Comparison of ENCODE assay signal across 9 cellular contexts in genomic region chr18:69898241-69898861, GRCh38. TPM values are rescaled to one million over a fixed set of nuclear protein-coding genes. Genes with fewer than 3 reads are reported as not detected.
DNase-seq lines count a peak whose midpoint lies in the region; ATAC-seq, FAIRE-seq and TF ChIP-seq lines count a peak whose summit lies in the region.
"Had no signal": no experiment of that assay in that cellular context is flagged by ENCODE, and none has a peak within 500 bp of the region (broad histone marks: within the 10 kb centered on the region; RNA-seq: fewer than 3 reads in every experiment).

No MANE protein-coding gene starts in this region.

- H3K4me2 ChIP-seq in astrocyte (ENCODE audit: low read length), result no peak overlapping the region

- H3K4me1 Mint-ChIP-seq in astrocyte (ENCODE audit: low read depth, unreplicated experiment), result peaks cover 6% of the 10 kb centered on the region
- H3K4me1 Mint-ChIP-seq in progenitor cell of endocrine pancreas (ENCODE audit: low read depth), result no peaks in the 10 kb centered on the region

- FAIRE-seq in GM12892 (lab: Jason Lieb, UNC), result peak; percentile 67
- no peak for FAIRE-seq in astrocyte (lab: Jason Lieb, UNC)
- FAIRE-seq in HTR-8/SVneo (lab: Jason Lieb, UNC), result no peak
- FAIRE-seq: colon had no signal

- H3K9me3 Mint-ChIP-seq in astrocyte (ENCODE audit: unreplicated experiment), result peaks cover 2% of the 10 kb centered on the region
- peaks cover 13% of the 10 kb centered on the region for H3K9me3 Mint-ChIP-seq in progenitor cell of endocrine pancreas (ENCODE audit: low read depth)

- H3K27me3 Mint-ChIP-seq in astrocyte (ENCODE audit: low read depth, unreplicated experiment) (no peaks in the 10 kb centered on the region), progenitor cell of endocrine pancreas (no peaks in the 10 kb centered on the region)

- peak; percentile 45 for ATAC-seq in GM21529 (IDR thresholded peaks at IDR 0.05; ENCODE audit: unreplicated experiment)
- ATAC-seq in GM18520 (IDR thresholded peaks at IDR 0.05; ENCODE audit: unreplicated experiment), result no peak

- H3K36me3 Mint-ChIP-seq in astrocyte (ENCODE audit: low read depth, unreplicated experiment) (no peaks in the 10 kb centered on the region), progenitor cell of endocrine pancreas (ENCODE audit: insufficient read depth) (no peaks in the 10 kb centered on the region)

- H3K27ac ChIP-seq in astrocyte (ENCODE audit: low read depth, low read length) (no peak overlapping the region), right atrium auricular region (no peak overlapping the region)

- H2AFZ ChIP-seq in astrocyte (ENCODE audit: low read depth, low read length), result no peak overlapping the region

- H3K27me3 ChIP-seq in astrocyte (ENCODE audit: insufficient read depth, low read length), result no peaks in the 10 kb centered on the region
- no peaks in the 10 kb centered on the region for H3K27me3 ChIP-seq in right atrium auricular region

- H3K9ac ChIP-seq in astrocyte (ENCODE audit: low read length), result no peak overlapping the region

- H3K79me2 ChIP-seq in astrocyte (ENCODE audit: insufficient read depth, low read length), result no peaks in the 10 kb centered on the region

- no peak for DNase-seq in GM12892 (ENCODE audit: insufficient read length)
- DNase-seq in Jurkat, Clone E6-1 (ENCODE audit: low read depth, low spot score), result peak; percentile 62
- peak; percentile 55 for DNase-seq in astrocyte (ENCODE audit: low read depth)
- no peak for DNase-seq in right atrium auricular region (ENCODE audit: low spot score)
- DNase-seq in progenitor cell of endocrine pancreas (ENCODE audit: low spot score, unreplicated experiment), result no peak
- no peak for DNase-seq in HTR-8/SVneo (ENCODE audit: insufficient read length, low spot score)

- no peaks in the 10 kb centered on the region for H3K36me3 ChIP-seq in astrocyte (ENCODE audit: insufficient read depth, low read length)
- H3K36me3 ChIP-seq in right atrium auricular region, result no peaks in the 10 kb centered on the region

- peak overlapping the region; percentile 38 for H3K4me3 ChIP-seq in Jurkat, Clone E6-1 (ENCODE audit: low read length)
- H3K4me3 ChIP-seq in astrocyte (ENCODE audit: insufficient read depth, low read depth, low read length) (no peak overlapping the region), right atrium auricular region (no peak overlapping the region)

- no peak overlapping the region for H3K27ac Mint-ChIP-seq in astrocyte (ENCODE audit: unreplicated experiment)
- H3K27ac Mint-ChIP-seq in progenitor cell of endocrine pancreas, result no peak overlapping the region

- TF ChIP-seq CTCF in astrocyte (IDR thresholded peaks at IDR 0.05; ENCODE audit: insufficient read depth, low read depth, low read length) (no peak), right atrium auricular region (IDR thresholded peaks at IDR 0.05) (no peak), progenitor cell of endocrine pancreas (IDR thresholded peaks at IDR 0.05; ENCODE audit: unreplicated experiment) (no peak)

- H4K20me1 ChIP-seq in astrocyte (ENCODE audit: insufficient read depth, low read length), result no peaks in the 10 kb centered on the region

- TF ChIP-seq POLR2A in GM12892 (IDR thresholded peaks at IDR 0.05; ENCODE audit: low read depth, low read length), result no peak

- H3K4me1 ChIP-seq in astrocyte (ENCODE audit: insufficient read depth, low read length) (no peaks in the 10 kb centered on the region), right atrium auricular region (no peaks in the 10 kb centered on the region)

- no peak overlapping the region for H3K4me3 Mint-ChIP-seq in astrocyte (ENCODE audit: unreplicated experiment)
- no peak overlapping the region for H3K4me3 Mint-ChIP-seq in progenitor cell of endocrine pancreas (ENCODE audit: low read depth)

- H3K9me3 ChIP-seq in astrocyte (ENCODE audit: insufficient read depth, low read depth, low read length), result no peaks in the 10 kb centered on the region
- H3K9me3 ChIP-seq in right atrium auricular region, result no peaks in the 10 kb centered on the region

RNA-seq across cellular contexts. Expression of gene CD226, which starts 49.3 kb away (rescaled TPM):
- 89.6 TPM for polyA plus RNA-seq in GM12892 (2012; ENCODE audit: missing spikeins)
- not detected for polyA plus RNA-seq in Jurkat, Clone E6-1 (2012; ENCODE audit: insufficient read depth, insufficient read length)
- total RNA-seq in astrocyte, result 0.07 and 0.12 TPM in 2 replicates
- 1 to 10 TPM in 1 of 2 donors, under 1 TPM in 1; 0.22 to 1.3 TPM for total RNA-seq in right atrium auricular region
- 0.49 and 0.55 TPM in 2 replicates for total RNA-seq in progenitor cell of endocrine pancreas

Comparison
In these comparisons a context has a peak if more than half of its experiments do, and no peak if none do; other contexts are left out.
1. DNase-seq: peak in Jurkat, Clone E6-1 (single experiment) and astrocyte (single experiment); none in GM12892 (single experiment), right atrium auricular region (single experiment), progenitor cell of endocrine pancreas (single experiment) and HTR-8/SVneo (single experiment).